In the genomic region with DNA sequence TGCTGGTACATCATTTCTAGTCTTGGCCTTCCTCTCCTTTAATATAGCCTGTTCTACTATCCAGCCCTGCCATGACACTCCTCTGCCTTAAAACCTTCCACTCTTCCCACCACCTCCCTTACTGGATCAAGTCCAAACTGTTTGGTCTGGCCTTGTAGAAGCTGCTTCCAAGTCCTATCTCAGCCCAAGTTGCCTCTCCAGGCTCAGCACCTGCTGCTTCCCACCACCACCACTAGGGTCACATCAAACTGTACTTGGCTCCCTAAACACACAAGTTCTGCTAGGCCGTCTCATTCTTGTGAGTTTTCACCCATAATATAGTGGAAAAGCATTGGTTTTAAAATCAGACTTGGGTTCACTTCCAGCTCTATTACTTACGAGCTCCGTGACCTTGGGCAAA, we compare ENCODE assay signal across 8 cellular contexts. TPM values are rescaled to one million over a fixed set of nuclear protein-coding genes. Genes with fewer than 3 reads are reported as not detected.
DNase-seq lines count a peak whose midpoint lies in the region; ATAC-seq, FAIRE-seq and TF ChIP-seq lines count a peak whose summit lies in the region.

No MANE protein-coding gene starts in this region.

- H3K4me1 ChIP-seq in RWPE2 (ENCODE audit: insufficient read depth, poor library complexity, severe bottlenecking) (peaks cover 11% of the 10 kb centered on the region), transverse colon (peaks cover 8 to 22% (median 16%) of the 10 kb centered on the region in 4 donors)

- intact Hi-C loops in transverse colon (cut with DNase I; ENCODE audit: low total_unique reads): no loop called here

- TF ChIP-seq CTCF in GM12865 (IDR thresholded peaks at IDR 0.05; ENCODE audit: insufficient read depth, low read depth, low read length, missing control alignments) (peak; percentile 68), RWPE2 (IDR thresholded peaks at IDR 0.05; ENCODE audit: poor library complexity, severe bottlenecking) (peak; percentile 38), transverse colon (IDR thresholded peaks at IDR 0.05) (peak; percentile 35 to 54 (median 50))

- in situ Hi-C loops in transverse colon (cut with MboI; ENCODE audit: low pct_ligation_motif_present in 1 of 4, low pct_unique_long_range_greater_than_20kb in 1 of 4, low sequenced_read_pairs in 3 of 4): no loop called here

- H3K27ac Mint-ChIP-seq in stimulated activated memory B cell treated with anti-CD40 and anti-IgM and Interleukin-4, amounts not matched to agents 10 μg/mL and 1 μg/mL and 100 μg/mL, for 72 hours: no peak overlapping the region

- DNase-seq in GM12865 (ENCODE audit: low read depth): peak; percentile 69
- DNase-seq in RWPE2 (ENCODE audit: low spot score): no peak
- DNase-seq in amniotic epithelial cell (ENCODE audit: low read depth): peak; percentile 50
- peak; percentile 83 for DNase-seq in islet precursor cell
- DNase-seq in transverse colon: peak; percentile 26
- DNase-seq in HTR-8/SVneo (ENCODE audit: insufficient read length, low spot score): no peak

- WGBS in transverse colon (ENCODE audit: low coverage in 1 of 2), 2 donors: 80 to 83% methylated on average over 3 of the region's 3 CpGs

- H3K9me3 ChIP-seq in RWPE2 (ENCODE audit: severe bottlenecking) (no peaks in the 10 kb centered on the region), transverse colon (no peaks in the 10 kb centered on the region)

- no peak overlapping the region for H3K4me3 ChIP-seq in GM12865 (ENCODE audit: low read depth, low read length)
- no peak overlapping the region for H3K4me3 ChIP-seq in RWPE2 (ENCODE audit: severe bottlenecking)
- H3K4me3 ChIP-seq in transverse colon: no peak overlapping the region

- no peaks in the 10 kb centered on the region for H3K36me3 Mint-ChIP-seq in stimulated activated memory B cell treated with anti-CD40 and anti-IgM and Interleukin-4, amounts not matched to agents 10 μg/mL and 1 μg/mL and 100 μg/mL, for 72 hours

- no peak for TF ChIP-seq POLR2A in transverse colon (IDR thresholded peaks at IDR 0.05)

- H3K27ac ChIP-seq in RWPE2 (ENCODE audit: poor library complexity, severe bottlenecking): no peak overlapping the region
- no peak overlapping the region for H3K27ac ChIP-seq in transverse colon

- no peak overlapping the region for H3K4me3 Mint-ChIP-seq in stimulated activated memory B cell treated with anti-CD40 and anti-IgM and Interleukin-4, amounts not matched to agents 10 μg/mL and 1 μg/mL and 100 μg/mL, for 72 hours

- peaks cover 27% of the 10 kb centered on the region for H3K36me3 ChIP-seq in RWPE2 (ENCODE audit: low read depth)
- no peaks in the 10 kb centered on the region for H3K36me3 ChIP-seq in transverse colon

- H3K4me1 Mint-ChIP-seq in stimulated activated memory B cell treated with anti-CD40 and anti-IgM and Interleukin-4, amounts not matched to agents 10 μg/mL and 1 μg/mL and 100 μg/mL, for 72 hours: peaks cover 39% of the 10 kb centered on the region

- ATAC-seq in HG03280 (IDR thresholded peaks at IDR 0.05; ENCODE audit: unreplicated experiment): peak; percentile 43
- no peak for ATAC-seq in RWPE2 (ENCODE audit: low read depth)
- ATAC-seq in stimulated activated memory B cell treated with anti-CD40 and anti-IgM and Interleukin-4, amounts not matched to agents 10 μg/mL and 1 μg/mL and 100 μg/mL, for 72 hours: no peak

- peaks cover 19% of the 10 kb centered on the region for H3K27me3 Mint-ChIP-seq in stimulated activated memory B cell treated with anti-CD40 and anti-IgM and Interleukin-4, amounts not matched to agents 10 μg/mL and 1 μg/mL and 100 μg/mL, for 72 hours

- FAIRE-seq in HTR-8/SVneo (lab: Jason Lieb, UNC): no peak

- TF ChIP-seq EP300 in transverse colon (IDR thresholded peaks at IDR 0.05; ENCODE audit: low read depth): no peak

- H3K27me3 ChIP-seq in RWPE2 (ENCODE audit: insufficient read depth, poor library complexity, severe bottlenecking) (no peaks in the 10 kb centered on the region), transverse colon (no peaks in the 10 kb centered on the region)

- H3K9me3 Mint-ChIP-seq in stimulated activated memory B cell treated with anti-CD40 and anti-IgM and Interleukin-4, amounts not matched to agents 10 μg/mL and 1 μg/mL and 100 μg/mL, for 72 hours: peaks cover 5% of the 10 kb centered on the region

RNA-seq across cellular contexts. Expression of a gene that starts 1.4 kb away (rescaled TPM):
- total RNA-seq in transverse colon: 10 to 100 TPM; 16.1 to 59.5 (median 40.3) TPM

RNA-seq across cellular contexts. Expression of a gene that starts 1.5 kb away (rescaled TPM):
- total RNA-seq in transverse colon: 1 to 10 TPM in 2 of 4 donors, not detected in 2; 3.8 to 4.0 TPM

Comparison
In these comparisons a context has a peak if more than half of its experiments do, and no peak if none do; other contexts are left out.
1. DNase-seq: peak in GM12865 (single experiment), amniotic epithelial cell (single experiment), islet precursor cell (single experiment) and transverse colon (single experiment); none in RWPE2 (single experiment) and HTR-8/SVneo (single experiment).
2. Peak in every context shown above with its lines, with median percentiles within 50 percentile points of each other: CTCF ChIP-seq.